In the genomic region with DNA sequence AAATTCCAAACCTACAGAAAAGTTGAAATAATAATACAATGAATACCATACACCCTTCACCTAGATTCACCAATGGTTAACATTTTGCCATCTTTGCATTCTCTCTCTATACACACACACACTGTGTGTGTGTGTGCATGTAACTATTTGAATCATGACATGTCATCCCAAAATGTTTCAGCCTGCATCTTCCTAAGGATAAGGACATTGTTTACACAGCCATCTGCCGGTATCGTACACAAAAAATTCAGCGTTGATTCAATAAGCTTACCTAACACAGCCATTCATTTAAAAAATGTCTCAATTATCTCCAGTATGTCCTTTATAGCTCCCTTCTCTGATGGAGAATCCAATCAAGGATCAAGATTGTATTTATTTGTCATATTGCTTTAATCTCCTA, we compare ENCODE assay signal across 16 cellular contexts.
"Had no signal": no experiment of that assay in that cellular context is flagged by ENCODE, and none has a peak within 500 bp of the region (broad histone marks: within the 10 kb centered on the region; RNA-seq: fewer than 3 reads in every experiment).

No MANE protein-coding gene starts in this region.

- H3K4me1 ChIP-seq: breast epithelium had no signal

- DNase-seq: activated CD4-positive, alpha-beta T cell treated with anti-CD3 and anti-CD28 coated beads, Interleukin-2, amount 50 U/mL, for 1 hour; activated CD8-positive, alpha-beta memory T cell treated with anti-CD3 and anti-CD28 coated beads for 24 hours; activated naive CD8-positive, alpha-beta T cell treated with anti-CD3 and anti-CD28 coated beads, Interleukin-2, amount 10 ng/mL, durations not matched to agents 7 days and 5 days; dorsolateral prefrontal cortex; endodermal cell; hypothalamus; kidney glomerular epithelial cell; mesendoderm; nephron progenitor cell; spleen; T-helper 9 cell; uterus had no signal

- H3K4me3 ChIP-seq: prostate gland, uterus had no signal

- H3K36me3 ChIP-seq: breast epithelium, prostate gland, spleen, uterus had no signal

- H3K9me3 ChIP-seq: breast epithelium, prostate gland, spleen, uterus had no signal

- H3K27me3 ChIP-seq: breast epithelium, dorsolateral prefrontal cortex, uterus had no signal

- ATAC-seq: activated CD4-positive, CD25-positive, alpha-beta regulatory T cell treated with anti-CD3 and anti-CD28 coated beads, Interleukin-2, amount 50 U/mL, for 24 hours; sciatic nerve had no signal
